Comparison of ENCODE assay signal across 12 cellular contexts in genomic region chr11:45031912-45032519, GRCh38.
DNase-seq lines count a peak whose midpoint lies in the region; ATAC-seq and TF ChIP-seq lines count a peak whose summit lies in the region.
"Had no signal": no experiment of that assay in that cellular context is flagged by ENCODE, and none has a peak within 500 bp of the region (broad histone marks: within the 10 kb centered on the region; RNA-seq: fewer than 3 reads in every experiment).

No MANE protein-coding gene starts in this region.

- H3K4me1 ChIP-seq in DOHH2 (ENCODE audit: control insufficient read depth, low read length) = peaks cover 66% of the 10 kb centered on the region

- H3K4me2 ChIP-seq in DOHH2 (ENCODE audit: low read length) = peak overlapping the region; percentile 59

- H3K9me2 ChIP-seq in DOHH2 (replicated peaks; ENCODE audit: control insufficient read depth, low read length) = no peaks in the 10 kb centered on the region

- DNase-seq in NB4 (ENCODE audit: low read depth) = peak; percentile 67
- no peak for DNase-seq in activated CD4-positive, alpha-beta memory T cell treated with anti-CD3 and anti-CD28 coated beads for 36 hours
- no peak for DNase-seq in NCI-H510A treated with DMSO at 0.1 percent for 48 hours (lab: John Stamatoyannopoulos, UW)
- no peak for DNase-seq in activated gamma-delta T cell (lab: John Stamatoyannopoulos, UW)
- DNase-seq: activated T-cell treated with anti-CD3 and anti-CD28 coated beads, Interleukin-2, amount 50 U/mL, for 1 hour; heart right ventricle; NCI-H1092 treated with DMSO at 0.1 percent for 48 hours; stimulated activated CD4-positive, alpha-beta T cell treated with anti-CD3 and anti-CD28 coated beads, Interleukin-1b, Interleukin-23, amount 100 ng/mL, for 48 hours had no signal

- ATAC-seq in GM19372 (IDR thresholded peaks at IDR 0.05; ENCODE audit: low read depth, unreplicated experiment) = peak; percentile 93
- peak; percentile 82 for ATAC-seq in HG02943 (IDR thresholded peaks at IDR 0.05; ENCODE audit: low read depth, unreplicated experiment)
- no peak for ATAC-seq in HG03139 (IDR thresholded peaks at IDR 0.05; ENCODE audit: unreplicated experiment)
- ATAC-seq: heart right ventricle had no signal

- no peak overlapping the region for H3K27ac Mint-ChIP-seq in activated CD4-positive, alpha-beta memory T cell treated with anti-CD3 and anti-CD28 coated beads for 36 hours

- intact Hi-C loops in activated CD4-positive, alpha-beta memory T cell treated with anti-CD3 and anti-CD28 coated beads for 36 hours (cut with micrococcal nuclease) = no loop called here

- TF ChIP-seq CTCF in DOHH2 (IDR thresholded peaks at IDR 0.05; ENCODE audit: low read depth, low read length, poor library complexity, severe bottlenecking) (no peak), NB4 (IDR thresholded peaks at IDR 0.05; ENCODE audit: low read depth, low read length) (no peak)

- TF ChIP-seq POLR2A in NB4 (IDR thresholded peaks at IDR 0.05; ENCODE audit: extremely low read depth, insufficient read length) = no peak

- H3K4me3 Mint-ChIP-seq in activated CD4-positive, alpha-beta memory T cell treated with anti-CD3 and anti-CD28 coated beads for 36 hours = no peak overlapping the region

- no peaks in the 10 kb centered on the region for H3K4me1 Mint-ChIP-seq in activated CD4-positive, alpha-beta memory T cell treated with anti-CD3 and anti-CD28 coated beads for 36 hours (ENCODE audit: low read depth)

- H3K4me3 ChIP-seq in DOHH2 (ENCODE audit: low read length) (peak overlapping the region; percentile 33), NB4 (ENCODE audit: low read depth, low read length) (no peak overlapping the region)
- H3K4me3 ChIP-seq: heart right ventricle had no signal

- H3K36me3 Mint-ChIP-seq in activated CD4-positive, alpha-beta memory T cell treated with anti-CD3 and anti-CD28 coated beads for 36 hours = no peaks in the 10 kb centered on the region

- H3K27ac ChIP-seq in DOHH2 (ENCODE audit: low read depth, low read length) = peak overlapping the region; percentile 73
- H3K27ac ChIP-seq: heart right ventricle had no signal

- H3K9me3 Mint-ChIP-seq in activated CD4-positive, alpha-beta memory T cell treated with anti-CD3 and anti-CD28 coated beads for 36 hours = no peaks in the 10 kb centered on the region

- H3K9me3 ChIP-seq in DOHH2 (ENCODE audit: control insufficient read depth, insufficient read depth, low read length) = no peaks in the 10 kb centered on the region

- no peaks in the 10 kb centered on the region for H3K27me3 Mint-ChIP-seq in activated CD4-positive, alpha-beta memory T cell treated with anti-CD3 and anti-CD28 coated beads for 36 hours

- no peaks in the 10 kb centered on the region for H3K79me2 ChIP-seq in DOHH2 (ENCODE audit: control insufficient read depth, low read length)

- POLR2A ChIA-PET in activated CD4-positive, alpha-beta memory T cell treated with anti-CD3 and anti-CD28 coated beads for 36 hours (lab: Charles Lee) = no interaction called here

- no peaks in the 10 kb centered on the region for H3K27me3 ChIP-seq in DOHH2 (ENCODE audit: control insufficient read depth, low read length)
- H3K27me3 ChIP-seq: heart right ventricle had no signal

- peaks cover 4% of the 10 kb centered on the region for H3F3A ChIP-seq in DOHH2 (ENCODE audit: control insufficient read depth, insufficient read depth)

- no peaks in the 10 kb centered on the region for H4K20me1 ChIP-seq in DOHH2 (ENCODE audit: control insufficient read depth, insufficient read depth, low read depth, low read length)

- no peaks in the 10 kb centered on the region for H3K36me3 ChIP-seq in DOHH2 (ENCODE audit: control insufficient read depth, low read length)
- H3K36me3 ChIP-seq: heart right ventricle had no signal

- CTCF ChIA-PET in activated CD4-positive, alpha-beta memory T cell treated with anti-CD3 and anti-CD28 coated beads for 36 hours (lab: Charles Lee) = interaction anchor here (0.9 to 1.3 kb wide), 3 partner anchors 12 to 105 kb away, joined by 3 read pairs; no protein-coding TSS in a partner anchor
